ENCODE assay signal across 8 cellular contexts in genomic region chr11:43311791-43312607, GRCh38. TPM values are rescaled to one million over a fixed set of nuclear protein-coding genes. Genes with fewer than 3 reads are reported as not detected.
DNase-seq lines count a peak whose midpoint lies in the region; ATAC-seq and TF ChIP-seq lines count a peak whose summit lies in the region.

Gene API5, plus strand, starts transcription at chr11:43311996. Its CDS starts 132 bp downstream, at chr11:43312128.

- H3K9me3 Mint-ChIP-seq in Caco-2 (ENCODE audit: unreplicated experiment) = no peaks in the 10 kb centered on the region
- no peaks in the 10 kb centered on the region for H3K9me3 Mint-ChIP-seq in effector memory CD8-positive, alpha-beta T cell

- no peaks in the 10 kb centered on the region for H3K27me3 ChIP-seq in Caco-2 (replicated peaks; ENCODE audit: control insufficient read depth, insufficient read depth, low read length)

- H3K27me3 Mint-ChIP-seq in Caco-2 (ENCODE audit: insufficient read depth, unreplicated experiment) = no peaks in the 10 kb centered on the region
- no peaks in the 10 kb centered on the region for H3K27me3 Mint-ChIP-seq in effector memory CD8-positive, alpha-beta T cell

- H3K9me3 ChIP-seq in Caco-2 = no peaks in the 10 kb centered on the region

- no peaks in the 10 kb centered on the region for H3K36me3 ChIP-seq in Caco-2 (ENCODE audit: control insufficient read depth, insufficient read depth, low read length)

- DNase-seq in Caco-2 = peak; percentile 95 to 96
- peak; percentile 94 for DNase-seq in HT1080 (ENCODE audit: low read depth)
- peak; percentile 93 to 98 for DNase-seq in NOMO-1 (lab: John Stamatoyannopoulos, UW; ENCODE audit: unreplicated experiment in 2 of 2)
- peak; percentile 89 to 90 (median 89) for DNase-seq in effector memory CD8-positive, alpha-beta T cell
- DNase-seq in medulla oblongata (ENCODE audit: extremely low spot score) = peak; percentile 96
- DNase-seq in stimulated activated CD8-positive, alpha-beta memory T cell treated with anti-CD3 and anti-CD28 coated beads, Interleukin-12 subunit alpha, Interleukin-12 subunit beta, amount 100 ng/mL, for 1 hour (ENCODE audit: low read depth) = peak; percentile 88

- H3K27ac Mint-ChIP-seq in Caco-2 (ENCODE audit: unreplicated experiment) = peak within 1 kb of the TSS; percentile 97
- H3K27ac Mint-ChIP-seq in effector memory CD8-positive, alpha-beta T cell = peak within 1 kb of the TSS; percentile 82 to 95

- H3K36me3 Mint-ChIP-seq in Caco-2 (ENCODE audit: insufficient read depth, unreplicated experiment) = peaks cover 13% of the 10 kb centered on the region
- H3K36me3 Mint-ChIP-seq in effector memory CD8-positive, alpha-beta T cell (ENCODE audit: insufficient read depth) = peaks cover 19% of the 10 kb centered on the region

- intact Hi-C loops in Caco-2 (cut with micrococcal nuclease; ENCODE audit: unreplicated experiment) = loop anchor here (1.0 to 2.0 kb wide), 3 partner anchors 46 to 107 kb away; partner anchors contain the start of gene TTC17

- TSS peak; percentile 50 for BruUV-seq in Caco-2 (replicated peaks; lab: Mats Ljungman, UMichigan)

- peak within 1 kb of the TSS; percentile 99 for H3K4me3 Mint-ChIP-seq in Caco-2 (ENCODE audit: unreplicated experiment)
- peak within 1 kb of the TSS; percentile 84 to 97 for H3K4me3 Mint-ChIP-seq in effector memory CD8-positive, alpha-beta T cell

- H3K4me3 ChIP-seq in Caco-2 (ENCODE audit: low read depth, low read length) = peak within 1 kb of the TSS; percentile 79

- peak; percentile 67 to 95 for TF ChIP-seq CTCF in Caco-2 (IDR thresholded peaks at IDR 0.05; ENCODE audit: insufficient read depth in 1 of 2, low read depth in 1 of 2, low read length in 1 of 2, severe bottlenecking in 1 of 2, unreplicated experiment in 1 of 2)

- peaks cover 6% of the 10 kb centered on the region; the same call in 1 of the 2 replicates for H3K4me1 ChIP-seq in Caco-2

- POLR2A ChIA-PET in Caco-2 (lab: Charles Lee) = interaction anchor here (0.6 to 1.0 kb wide), 3 partner anchors 46 to 753 kb away, joined by 3 to 11 read pairs (median 8); partner anchors contain the start of gene TTC17
- POLR2A ChIA-PET in activated CD8-positive, alpha-beta memory T cell treated with anti-CD3 and anti-CD28 coated beads for 36 hours (lab: Charles Lee) = interaction anchor here (2.8 kb wide), 1 partner anchor 47 kb away, joined by 22 read pairs; the partner anchor contains the start of gene TTC17

- CTCF ChIA-PET in Caco-2 (lab: Charles Lee) = interaction anchor here (0.6 to 1.9 kb wide), 15 partner anchors 27 to 435 kb away, joined by 3 to 24 read pairs (median 5); partner anchors contain the start of genes HSD17B12 and TTC17
- CTCF ChIA-PET in activated CD8-positive, alpha-beta memory T cell treated with anti-CD3 and anti-CD28 coated beads for 36 hours (lab: Charles Lee) = interaction anchor here (0.5 to 1.8 kb wide), 8 partner anchors 11 to 593 kb away, joined by 3 to 16 read pairs (median 3); partner anchors contain the start of gene TTC17

- ATAC-seq in GM21360 (IDR thresholded peaks at IDR 0.05; ENCODE audit: unreplicated experiment) = peak; percentile 98
- peak; percentile 92 for ATAC-seq in effector memory CD8-positive, alpha-beta T cell (replicated peaks)

- peaks cover 7% of the 10 kb centered on the region for H3K4me1 Mint-ChIP-seq in Caco-2 (ENCODE audit: low read depth, unreplicated experiment)
- H3K4me1 Mint-ChIP-seq in effector memory CD8-positive, alpha-beta T cell (ENCODE audit: low read depth in 2 of 2) = peaks cover 30 to 34% of the 10 kb centered on the region in 2 donors

RNA-seq across cellular contexts. Expression of gene API5, which starts in this region (rescaled TPM):
- total RNA-seq in Caco-2 (2022) = 129 and 140 TPM in 2 replicates
- 82.5 and 98.2 TPM in 2 replicates for total RNA-seq in HT1080 (2014; rRNA removed; shearing (Covaris generic))
- 109 and 131 TPM in 2 replicates for polyA plus RNA-seq in HT1080 (2015; cell fraction: cytosol; rRNA removed)
- polyA plus RNA-seq in HT1080 (2015; cell fraction: nucleus; rRNA removed) = 99.8 and 105 TPM in 2 replicates
- 100 to 1,000 TPM; 193 to 200 TPM for total RNA-seq in activated CD8-positive, alpha-beta memory T cell treated with anti-CD3 and anti-CD28 coated beads for 36 hours

Comparison
In these comparisons a context has a peak if more than half of its experiments do, and no peak if none do; other contexts are left out.
1. Peak in every context shown above with its lines: DNase-seq, ATAC-seq and H3K4me3 ChIP-seq.